10 cellular contexts compared by ENCODE assay signal in genomic region chr3:13021934-13022265, GRCh38. TPM values are rescaled to one million over a fixed set of nuclear protein-coding genes. Genes with fewer than 3 reads are reported as not detected.
DNase-seq lines count a peak whose midpoint lies in the region; FAIRE-seq and TF ChIP-seq lines count a peak whose summit lies in the region.
"Had no signal": no experiment of that assay in that cellular context is flagged by ENCODE, and none has a peak within 500 bp of the region (broad histone marks: within the 10 kb centered on the region; RNA-seq: fewer than 3 reads in every experiment).

No MANE protein-coding gene starts in this region.

- H2BK20ac ChIP-seq in H1 (ENCODE audit: low read length): 0 out of 2 replicates have a peak overlapping the region, but pooled peaks have one; percentile 32

- peak overlapping the region; percentile 17; the same call in 1 of the 2 replicates for H2AK5ac ChIP-seq in H1 (ENCODE audit: low read depth, low read length)

- H3K4me2 ChIP-seq in BLaER1 (peak overlapping the region; percentile 98), OCI-LY7 (ENCODE audit: low read length) (peak overlapping the region; percentile 93), H1 (ENCODE audit: insufficient read depth in 1 of 2, low read depth in 2 of 2, low read length in 2 of 2) (no peak overlapping the region)

- peak overlapping the region; percentile 97 for H2BK15ac ChIP-seq in H1 (ENCODE audit: low read length)

- H3K4ac ChIP-seq in H1 (replicated peaks; ENCODE audit: insufficient read length, low read depth, low read length): no peak overlapping the region

- no peak for FAIRE-seq in H1 (lab: Jason Lieb, UNC)

- H3K27ac ChIP-seq in BLaER1: peak overlapping the region; percentile 98
- peak overlapping the region; percentile 67 for H3K27ac ChIP-seq in OCI-LY7 (ENCODE audit: low read depth, low read length, poor library complexity, severe bottlenecking)
- H3K27ac ChIP-seq in H1 (ENCODE audit: low read depth, low read length): no peak overlapping the region

- H4K91ac ChIP-seq in H1 (replicated peaks; ENCODE audit: insufficient read length, low read length): peak overlapping the region; percentile 52

- H2BK120ac ChIP-seq in H1 (replicated peaks; ENCODE audit: low read depth, low read length): no peak overlapping the region

- peak overlapping the region; percentile 91 for H3K9ac ChIP-seq in BLaER1
- no peak overlapping the region for H3K9ac ChIP-seq in H1 (replicated peaks in 1 of 4; ENCODE audit: extremely low read depth in 1 of 4, low read depth in 3 of 4, low read length in 3 of 4)

- H2AFZ ChIP-seq in OCI-LY7 (ENCODE audit: low read length) (no peak overlapping the region), H1 (ENCODE audit: low read length) (no peak overlapping the region)

- H3K9me2 ChIP-seq in OCI-LY7 (ENCODE audit: insufficient read depth, low read length): no peaks in the 10 kb centered on the region

- CTCF ChIA-PET in OCI-LY7 (lab: Charles Lee; ENCODE audit: unreplicated experiment) (interaction anchor here (0.5 to 0.9 kb wide), 6 partner anchors 9 to 97 kb away, joined by 3 to 6 read pairs (median 4); no protein-coding TSS in a partner anchor), H1 (lab: Charles Lee; ENCODE audit: partially characterized antibody) (interaction anchor here (0.9 to 1.6 kb wide), 3 partner anchors 12 to 70 kb away, joined by 3 to 5 read pairs (median 5); no protein-coding TSS in a partner anchor)

- H3K9me3 ChIP-seq in BLaER1: no peaks in the 10 kb centered on the region
- H3K9me3 ChIP-seq in OCI-LY7 (ENCODE audit: low read length): no peaks in the 10 kb centered on the region
- H3K9me3 ChIP-seq in H1 (ENCODE audit: insufficient read depth in 2 of 2, low read depth in 1 of 2, low read length in 1 of 2): no peaks in the 10 kb centered on the region

- H3K4me1 ChIP-seq in BLaER1 (peaks cover 84% of the 10 kb centered on the region), OCI-LY7 (ENCODE audit: insufficient read depth, low read length, poor library complexity, severe bottlenecking) (peaks cover 72% of the 10 kb centered on the region), H1 (replicated peaks in 1 of 4; ENCODE audit: control insufficient read depth in 3 of 4, insufficient read depth in 4 of 4, low read length in 3 of 4) (peaks cover 8 to 41% (median 33%) of the 10 kb centered on the region in 4 experiments)

- intact Hi-C loops in OCI-LY7 (cut with micrococcal nuclease; ENCODE audit: unreplicated experiment): loop anchor here (10.0 kb wide), 1 partner anchor 1303 kb away; no protein-coding TSS in a partner anchor

- H3K18ac ChIP-seq in H1 (ENCODE audit: extremely low read depth, low read length): peak overlapping the region; percentile 81

- POLR2A ChIA-PET in OCI-LY7 (lab: Charles Lee) (interaction anchor here (0.6 to 1.9 kb wide), 5 partner anchors 8 to 57 kb away, joined by 3 to 11 read pairs (median 5); no protein-coding TSS in a partner anchor), H1 (lab: Charles Lee; ENCODE audit: partially characterized antibody) (no interaction called here)

- TF ChIP-seq CTCF in OCI-LY7 (conservative IDR thresholded peaks at IDR 0.05; ENCODE audit: low read length): no peak
- TF ChIP-seq CTCF in H1 (IDR thresholded peaks at IDR 0.05; ENCODE audit: control extremely low read depth in 1 of 3, insufficient read depth in 1 of 3, low read depth in 1 of 3, low read length in 3 of 3): no peak

- peak overlapping the region; percentile 86; the same call in 1 of the 2 replicates for H4K8ac ChIP-seq in H1 (ENCODE audit: extremely low read depth, insufficient read depth, low read length)

- peak overlapping the region; percentile 29 for H4K5ac ChIP-seq in H1 (ENCODE audit: insufficient read length, low read depth, low read length)

- no peak for TF ChIP-seq EP300 in H1 (IDR thresholded peaks at IDR 0.05; ENCODE audit: borderline replicate concordance in 1 of 2, low read depth in 2 of 2, low read length in 2 of 2)

- WGBS in H1 (ENCODE audit: extremely low coverage in 1 of 2, insufficient coverage in 1 of 2, insufficient read length in 1 of 2, insufficient replicate concordance in 2 of 2, low coverage in 1 of 2, low lambda C conversion rate in 2 of 2, missing lambda C conversion rate in 1 of 2), 2 experiments: 91% methylated on average over 10 of the region's 10 CpGs; no CpG with 5 or more reads in 1 of the 2 experiments

- H3K56ac ChIP-seq in H1 (replicated peaks; ENCODE audit: insufficient read length, low read depth, low read length): no peak overlapping the region

- H3K27me3 ChIP-seq in BLaER1 (no peaks in the 10 kb centered on the region), H1 (replicated peaks in 1 of 4; ENCODE audit: control insufficient read depth in 3 of 4, extremely low read depth in 1 of 4, insufficient read depth in 3 of 4, low read length in 3 of 4) (peaks cover 0 to 4% (median 0%) of the 10 kb centered on the region in 4 experiments; a peak in 2 of 7 replicates)

- no TSS peak for BruUV-seq in OCI-LY7 (replicated peaks; lab: Mats Ljungman, UMichigan)

- H3K23me2 ChIP-seq in H1 (ENCODE audit: low read depth, low read length): peaks cover 12% of the 10 kb centered on the region

- no peak overlapping the region for H3K23ac ChIP-seq in H1 (ENCODE audit: insufficient read length)

- peak overlapping the region; percentile 71; the same call in 1 of the 2 replicates for H2BK5ac ChIP-seq in H1 (ENCODE audit: low read depth, low read length)

- H3K79me1 ChIP-seq in H1 (ENCODE audit: low read depth, low read length): peaks cover 2% of the 10 kb centered on the region; the same call in 1 of the 2 replicates

- peak overlapping the region; percentile 77 for H3K4me3 ChIP-seq in BLaER1
- peak overlapping the region; percentile 70 for H3K4me3 ChIP-seq in OCI-LY7 (ENCODE audit: low read depth, low read length, poor library complexity, severe bottlenecking)
- no peak overlapping the region for H3K4me3 ChIP-seq in H1 (ENCODE audit: extremely low read depth in 1 of 4, insufficient read depth in 2 of 4, low read depth in 3 of 4, low read length in 4 of 4)

- DNase-seq in OCI-LY7 (ENCODE audit: low spot score) (peak; percentile 41), H1 (ENCODE audit: low read depth in 1 of 2, low spot score in 2 of 2) (no peak), retina (peak; percentile 32), SKM-1 treated with dmso at 0.1 percent for 144 hours (lab: John Stamatoyannopoulos, UW; ENCODE audit: unreplicated experiment) (no peak), HuH-7.5 (ENCODE audit: low spot score) (no peak), NCI-H1694 (lab: John Stamatoyannopoulos, UW) (no peak), occipital lobe (lab: John Stamatoyannopoulos, UW) (no peak)
- DNase-seq: CD8-positive, alpha-beta T cell; NK-92 treated with Interleukin-12 subunit alpha and Interleukin-12 subunit beta, amount 100 ng/mL, for 24 hours had no signal

- H3K36me3 ChIP-seq in BLaER1 (peaks cover under 1% of the 10 kb centered on the region; the same call in 1 of the 2 replicates), OCI-LY7 (ENCODE audit: insufficient read depth, low read length) (peaks cover 12% of the 10 kb centered on the region), H1 (ENCODE audit: control insufficient read depth in 2 of 4, insufficient read depth in 4 of 4, low read length in 3 of 4) (no peaks in the 10 kb centered on the region)

- TF ChIP-seq POLR2A in H1 (IDR thresholded peaks at IDR 0.05; ENCODE audit: control extremely low read depth in 1 of 2, low read depth in 2 of 2, low read length in 2 of 2): no peak

- H3K79me2 ChIP-seq in OCI-LY7 (ENCODE audit: insufficient read depth, low read depth, low read length): peaks cover 52% of the 10 kb centered on the region; the same call in 1 of the 2 replicates
- no peaks in the 10 kb centered on the region for H3K79me2 ChIP-seq in H1 (ENCODE audit: control insufficient read depth in 1 of 2, insufficient read depth in 2 of 2, low read length in 2 of 2)

- H4K20me1 ChIP-seq in BLaER1 (peaks cover 29% of the 10 kb centered on the region; the same call in 1 of the 2 replicates), OCI-LY7 (ENCODE audit: insufficient read depth, low read length) (no peaks in the 10 kb centered on the region), H1 (replicated peaks in 1 of 2; ENCODE audit: control insufficient read depth in 1 of 2, insufficient read depth in 2 of 2, low read length in 2 of 2) (no peaks in the 10 kb centered on the region)

- peak overlapping the region; percentile 92; the same call in 1 of the 2 replicates for H2BK12ac ChIP-seq in H1 (ENCODE audit: low read depth, low read length)

- H3K14ac ChIP-seq in H1 (ENCODE audit: insufficient read length): no peak overlapping the region

- TF ChIP-seq RAD21 in H1 (IDR thresholded peaks at IDR 0.05 in 1 of 2, conservative IDR thresholded peaks at IDR 0.05 in 1 of 2; ENCODE audit: low read depth in 2 of 2, low read length in 2 of 2): no peak

TF ChIP-seq in H1, 55 proteins besides CTCF, POLR2A, EP300 and RAD21:
- TF ChIP-seq JUN (IDR thresholded peaks at IDR 0.05; ENCODE audit: low read depth, low read length) (no peak), EGR1 (IDR thresholded peaks at IDR 0.05; ENCODE audit: borderline replicate concordance, low read depth, low read length) (no peak), SIRT6 (IDR thresholded peaks at IDR 0.05; ENCODE audit: low read length) (no peak), EZH2 (IDR thresholded peaks at IDR 0.05; ENCODE audit: low read depth, low read length, severe bottlenecking) (no peak), SP4 (IDR thresholded peaks at IDR 0.05; ENCODE audit: low read length) (no peak), BRCA1 (IDR thresholded peaks at IDR 0.05; ENCODE audit: low read depth, low read length) (no peak), CBX8 (IDR thresholded peaks at IDR 0.05; ENCODE audit: borderline replicate concordance, low read depth, low read length) (no peak), BCL11A (IDR thresholded peaks at IDR 0.05; ENCODE audit: low read depth in 2 of 2, low read length in 2 of 2) (no peak), TAF7 (optimal IDR thresholded peaks at IDR 0.05; ENCODE audit: borderline replicate concordance, low read depth, low read length) (no peak), SAP30 (IDR thresholded peaks at IDR 0.05; ENCODE audit: insufficient read depth, insufficient replicate concordance, low read length) (no peak), KDM4A (IDR thresholded peaks at IDR 0.05; ENCODE audit: low read depth, low read length, severe bottlenecking) (no peak)

RNA-seq across cellular contexts. Expression of gene IQSEC1, which starts 51.3 kb away (rescaled TPM):
- total RNA-seq in OCI-LY7 (2014; rRNA removed; shearing (Covaris generic)): 24.3 and 25.2 TPM in 2 replicates
- total RNA-seq in OCI-LY7 (2022): 56.3 and 70.1 TPM in 2 replicates
- total RNA-seq in H1 (2021; fragmentation: NEBNext Ultra II Directional; extraction: Animal tissue kit (Norgen Biotek cat#: 25700)): 28.2 and 28.8 TPM in 2 replicates
- polyA plus RNA-seq in H1 (2011; rRNA removed): 6.8 and 12.4 TPM in 2 replicates
- 5.7 TPM for polyA plus RNA-seq in H1 (2011; cell fraction: cytosol; rRNA removed)
- polyA plus RNA-seq in H1 (2011; cell fraction: nucleus; rRNA removed): 26.7 TPM
- polyA plus RNA-seq in H1 (2012, experiment 1 of 2): 16.5 to 22.4 TPM (median 19.3 TPM) in 4 replicates
- 9.5 TPM for polyA plus RNA-seq in H1 (2012, experiment 2 of 2)
- 16.4 TPM for polyA plus RNA-seq in H1 (2013, experiment 1 of 2)
- 15.3 TPM for polyA plus RNA-seq in H1 (2013, experiment 2 of 2)
- 11.0 and 11.7 TPM in 2 replicates for polyA minus RNA-seq in H1 (2011; rRNA and poly(A)+ RNA removed)
- polyA minus RNA-seq in H1 (2011; cell fraction: cytosol; rRNA and poly(A)+ RNA removed): 14.5 TPM
- polyA minus RNA-seq in H1 (2011; cell fraction: nucleus; rRNA and poly(A)+ RNA removed): 36.0 TPM
- total RNA-seq in occipital lobe: 14.3 TPM

Comparison
In these comparisons a context has a peak if more than half of its experiments do, and no peak if none do; other contexts are left out.
1. H3K4me2 ChIP-seq: peak in BLaER1 (single experiment) and OCI-LY7 (single experiment); none in H1 (0 of 2).
2. H3K4me3 ChIP-seq: peak in BLaER1 (single experiment) and OCI-LY7 (single experiment); none in H1 (0 of 4).
3. DNase-seq: peak in OCI-LY7 (single experiment) and retina (single experiment); none in H1 (0 of 2), SKM-1 treated with dmso at 0.1 percent for 144 hours (single experiment), HuH-7.5 (single experiment), NCI-H1694 (single experiment) and occipital lobe (single experiment).